ENCODE assay signal across 8 cellular contexts in genomic region chr13:74026753-74027152, GRCh38.
DNase-seq lines count a peak whose midpoint lies in the region; ATAC-seq and TF ChIP-seq lines count a peak whose summit lies in the region.

No MANE protein-coding gene starts in this region.

- no peak for TF ChIP-seq CTCF in brain (conservative IDR thresholded peaks at IDR 0.05)

- no peak overlapping the region for H3K4ac ChIP-seq in trophoblast cell (ENCODE audit: low read depth, low read length)

- H3K36me3 ChIP-seq in trophoblast cell (ENCODE audit: control insufficient read depth in 1 of 2, insufficient read depth in 2 of 2, low read length in 2 of 2): no peaks in the 10 kb centered on the region

- H2BK12ac ChIP-seq in trophoblast cell (ENCODE audit: low read length): no peak overlapping the region

- H3K79me2 ChIP-seq in trophoblast cell (ENCODE audit: control insufficient read depth, insufficient read depth, low read length, poor library complexity): no peaks in the 10 kb centered on the region

- H2AFZ ChIP-seq in trophoblast cell (ENCODE audit: insufficient read depth, low read length, poor library complexity): no peak overlapping the region

- H3K4me3 ChIP-seq in trophoblast cell (ENCODE audit: low read depth, low read length): no peak overlapping the region

- H4K8ac ChIP-seq in trophoblast cell (ENCODE audit: low read depth, low read length): no peak overlapping the region

- H3K18ac ChIP-seq in trophoblast cell (ENCODE audit: low read length): no peak overlapping the region

- no peaks in the 10 kb centered on the region for H3K79me1 ChIP-seq in trophoblast cell (ENCODE audit: low read length)

- no peak overlapping the region for H3K9ac ChIP-seq in trophoblast cell (ENCODE audit: low read length)

- H3K27ac ChIP-seq in trophoblast cell (ENCODE audit: low read depth, low read length): no peak overlapping the region

- H3K27ac Mint-ChIP-seq in T-helper 17 cell (peak overlapping the region; percentile 96), brain (peak overlapping the region in 1 of 5 experiments; percentile 88)

- H2BK5ac ChIP-seq in trophoblast cell (ENCODE audit: low read depth, low read length, poor library complexity): no peak overlapping the region

- H2BK120ac ChIP-seq in trophoblast cell (ENCODE audit: insufficient read depth, low read length, poor library complexity): no peak overlapping the region

- H3K4me3 Mint-ChIP-seq in T-helper 17 cell (peak overlapping the region; percentile 90), brain (peak overlapping the region in 3 of 5 experiments; percentile 22 to 73 (median 50))

- no peaks in the 10 kb centered on the region for H3K4me1 ChIP-seq in trophoblast cell (ENCODE audit: control insufficient read depth in 1 of 2, insufficient read depth in 2 of 2, low read length in 2 of 2)

- no peaks in the 10 kb centered on the region for H3K27me3 ChIP-seq in trophoblast cell (ENCODE audit: insufficient read depth, low read length)

- H2AK5ac ChIP-seq in trophoblast cell (ENCODE audit: low read length): no peak overlapping the region

- DNase-seq in T-helper 17 cell (peak; percentile 18 to 49 (median 47)), trophoblast cell (no peak), RPMI8226 (no peak), putamen (ENCODE audit: low spot score) (no peak)
- peak; percentile 71 for DNase-seq in stimulated activated CD4-positive, alpha-beta T cell treated with anti-CD3 and anti-CD28 coated beads, Interleukin-15, amount 100 ng/mL, for 24 hours

- H3K36me3 Mint-ChIP-seq in T-helper 17 cell (ENCODE audit: low read depth) (peaks cover 5% of the 10 kb centered on the region), brain (peaks cover 20% of the 10 kb centered on the region)

- H4K12ac ChIP-seq in trophoblast cell (ENCODE audit: low read depth, low read length): no peak overlapping the region

- H3K9me3 ChIP-seq in T-helper 17 cell (ENCODE audit: control insufficient read depth, low read length, poor library complexity, severe bottlenecking): no peaks in the 10 kb centered on the region
- no peaks in the 10 kb centered on the region for H3K9me3 ChIP-seq in trophoblast cell (ENCODE audit: insufficient read depth, low read depth, low read length)

- no peak overlapping the region for H3K23ac ChIP-seq in trophoblast cell (ENCODE audit: low read length)

- peak; percentile 66 for ATAC-seq in GM18861 (IDR thresholded peaks at IDR 0.05; ENCODE audit: unreplicated experiment)
- peak; percentile 92 for ATAC-seq in HG02973 (IDR thresholded peaks at IDR 0.05; ENCODE audit: unreplicated experiment)
- ATAC-seq in T-helper 17 cell: peak; percentile 97

- no peaks in the 10 kb centered on the region for H3K27me3 Mint-ChIP-seq in T-helper 17 cell
- no peaks in the 10 kb centered on the region for H3K27me3 Mint-ChIP-seq in brain

- no CpG with 5 or more reads among the region's 4 CpGs for WGBS in trophoblast cell (ENCODE audit: extremely low coverage, insufficient coverage, insufficient read length)

- H3K9me3 Mint-ChIP-seq in brain: peaks cover 0 to 6% (median 0%) of the 10 kb centered on the region in 5 experiments

- no peak overlapping the region for H3K14ac ChIP-seq in trophoblast cell (ENCODE audit: low read length)

- H3K4me1 Mint-ChIP-seq in T-helper 17 cell (peaks cover 39% of the 10 kb centered on the region), brain (peaks cover 55% of the 10 kb centered on the region)

- no peak overlapping the region for H3K4me2 ChIP-seq in trophoblast cell (ENCODE audit: low read length)

- H4K91ac ChIP-seq in trophoblast cell (ENCODE audit: low read depth, low read length): no peak overlapping the region

Comparison
In these comparisons a context has a peak if more than half of its experiments do, and no peak if none do; other contexts are left out.
1. DNase-seq: peak in T-helper 17 cell (3 of 3) and stimulated activated CD4-positive, alpha-beta T cell treated with anti-CD3 and anti-CD28 coated beads, Interleukin-15, amount 100 ng/mL, for 24 hours (single experiment); none in trophoblast cell (0 of 2), RPMI8226 (single experiment) and putamen (single experiment).
2. Peak in every context shown above with its lines, with median percentiles within 50 percentile points of each other: ATAC-seq.